Comparison of ENCODE assay signal across 1 cellular context in the genomic region with DNA sequence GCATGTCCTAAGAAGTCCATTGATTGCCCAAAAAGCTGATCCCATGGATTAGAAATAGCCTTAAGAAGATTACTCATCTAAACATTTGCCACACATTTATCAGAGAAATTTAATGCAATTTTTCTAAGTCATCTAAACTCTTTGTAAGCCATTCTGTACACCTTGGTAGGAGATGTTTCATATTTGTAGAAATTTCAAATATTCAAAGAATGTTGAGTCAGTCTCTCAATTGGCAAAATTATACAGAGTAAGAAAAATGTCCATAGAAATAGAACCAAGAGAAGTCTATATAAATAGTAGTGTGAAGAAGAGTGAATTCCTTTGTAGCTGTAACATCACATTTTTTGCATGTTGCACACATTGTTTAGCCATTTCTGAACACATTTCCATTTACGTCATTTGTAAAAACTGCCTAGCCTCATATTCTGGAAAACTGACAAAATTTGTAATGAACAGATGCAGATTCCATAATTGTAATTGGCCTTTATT.
A peak's percentile ranks its signal among the peaks of the same experiment; 100 is the strongest.
TF ChIP-seq lines count a peak whose summit lies in the region.

No MANE protein-coding gene starts in this region.

TF ChIP-seq in A549, 52 proteins besides CTCF, POLR2A, EP300 and RAD21 (continued from another document):
- TF ChIP-seq, protein P1, sequence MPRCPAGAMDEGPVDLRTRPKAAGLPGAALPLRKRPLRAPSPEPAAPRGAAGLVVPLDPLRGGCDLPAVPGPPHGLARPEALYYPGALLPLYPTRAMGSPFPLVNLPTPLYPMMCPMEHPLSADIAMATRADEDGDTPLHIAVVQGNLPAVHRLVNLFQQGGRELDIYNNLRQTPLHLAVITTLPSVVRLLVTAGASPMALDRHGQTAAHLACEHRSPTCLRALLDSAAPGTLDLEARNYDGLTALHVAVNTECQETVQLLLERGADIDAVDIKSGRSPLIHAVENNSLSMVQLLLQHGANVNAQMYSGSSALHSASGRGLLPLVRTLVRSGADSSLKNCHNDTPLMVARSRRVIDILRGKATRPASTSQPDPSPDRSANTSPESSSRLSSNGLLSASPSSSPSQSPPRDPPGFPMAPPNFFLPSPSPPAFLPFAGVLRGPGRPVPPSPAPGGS (IDR thresholded peaks at IDR 0.05): peak; percentile 71; the same call in 1 of the 3 replicates
- TF ChIP-seq RNF2 (IDR thresholded peaks at IDR 0.05; ENCODE audit: borderline replicate concordance, low read depth): no peak
- no peak for TF ChIP-seq EHF (CRISPR knock-in tag; IDR thresholded peaks at IDR 0.05)
- no peak for TF ChIP-seq ZFP36 (IDR thresholded peaks at IDR 0.05; ENCODE audit: borderline replicate concordance, partially characterized antibody)
- no peak for TF ChIP-seq KDM5A (IDR thresholded peaks at IDR 0.05)
- peak in 1 of 2 experiments; percentile 75; a peak in 2 of 4 replicates for TF ChIP-seq CEBPB (IDR thresholded peaks at IDR 0.05)
- TF ChIP-seq, protein P2, sequence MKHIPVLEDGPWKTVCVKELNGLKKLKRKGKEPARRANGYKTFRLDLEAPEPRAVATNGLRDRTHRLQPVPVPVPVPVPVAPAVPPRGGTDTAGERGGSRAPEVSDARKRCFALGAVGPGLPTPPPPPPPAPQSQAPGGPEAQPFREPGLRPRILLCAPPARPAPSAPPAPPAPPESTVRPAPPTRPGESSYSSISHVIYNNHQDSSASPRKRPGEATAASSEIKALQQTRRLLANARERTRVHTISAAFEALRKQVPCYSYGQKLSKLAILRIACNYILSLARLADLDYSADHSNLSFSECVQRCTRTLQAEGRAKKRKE (CRISPR knock-in tag; IDR thresholded peaks at IDR 0.05; ENCODE audit: low read depth): no peak
- TF ChIP-seq HEYL (CRISPR knock-in tag; IDR thresholded peaks at IDR 0.05): no peak
- TF ChIP-seq HOXA7 (CRISPR knock-in tag; IDR thresholded peaks at IDR 0.05): no peak
- TF ChIP-seq PHF8 (IDR thresholded peaks at IDR 0.05; ENCODE audit: borderline replicate concordance, low read depth): no peak
- TF ChIP-seq JUN (IDR thresholded peaks at IDR 0.05): peak; percentile 43 to 68; a peak in 1 of 5 replicates
- no peak for TF ChIP-seq TFCP2L1 (CRISPR knock-in tag; IDR thresholded peaks at IDR 0.05)
- TF ChIP-seq SMC3 (IDR thresholded peaks at IDR 0.05): peak; percentile 20; the same call in 1 of the 3 replicates
